In genomic region chr21:46096997-46097825, GRCh38 we compare ENCODE assay signal across 1 cellular context.
TF ChIP-seq lines count a peak whose summit lies in the region.

No MANE protein-coding gene starts in this region.

TF ChIP-seq in GM23338, 12 proteins besides CTCF, POLR2A, EP300 and RAD21 (continued from another document):
- TF ChIP-seq, protein P1, sequence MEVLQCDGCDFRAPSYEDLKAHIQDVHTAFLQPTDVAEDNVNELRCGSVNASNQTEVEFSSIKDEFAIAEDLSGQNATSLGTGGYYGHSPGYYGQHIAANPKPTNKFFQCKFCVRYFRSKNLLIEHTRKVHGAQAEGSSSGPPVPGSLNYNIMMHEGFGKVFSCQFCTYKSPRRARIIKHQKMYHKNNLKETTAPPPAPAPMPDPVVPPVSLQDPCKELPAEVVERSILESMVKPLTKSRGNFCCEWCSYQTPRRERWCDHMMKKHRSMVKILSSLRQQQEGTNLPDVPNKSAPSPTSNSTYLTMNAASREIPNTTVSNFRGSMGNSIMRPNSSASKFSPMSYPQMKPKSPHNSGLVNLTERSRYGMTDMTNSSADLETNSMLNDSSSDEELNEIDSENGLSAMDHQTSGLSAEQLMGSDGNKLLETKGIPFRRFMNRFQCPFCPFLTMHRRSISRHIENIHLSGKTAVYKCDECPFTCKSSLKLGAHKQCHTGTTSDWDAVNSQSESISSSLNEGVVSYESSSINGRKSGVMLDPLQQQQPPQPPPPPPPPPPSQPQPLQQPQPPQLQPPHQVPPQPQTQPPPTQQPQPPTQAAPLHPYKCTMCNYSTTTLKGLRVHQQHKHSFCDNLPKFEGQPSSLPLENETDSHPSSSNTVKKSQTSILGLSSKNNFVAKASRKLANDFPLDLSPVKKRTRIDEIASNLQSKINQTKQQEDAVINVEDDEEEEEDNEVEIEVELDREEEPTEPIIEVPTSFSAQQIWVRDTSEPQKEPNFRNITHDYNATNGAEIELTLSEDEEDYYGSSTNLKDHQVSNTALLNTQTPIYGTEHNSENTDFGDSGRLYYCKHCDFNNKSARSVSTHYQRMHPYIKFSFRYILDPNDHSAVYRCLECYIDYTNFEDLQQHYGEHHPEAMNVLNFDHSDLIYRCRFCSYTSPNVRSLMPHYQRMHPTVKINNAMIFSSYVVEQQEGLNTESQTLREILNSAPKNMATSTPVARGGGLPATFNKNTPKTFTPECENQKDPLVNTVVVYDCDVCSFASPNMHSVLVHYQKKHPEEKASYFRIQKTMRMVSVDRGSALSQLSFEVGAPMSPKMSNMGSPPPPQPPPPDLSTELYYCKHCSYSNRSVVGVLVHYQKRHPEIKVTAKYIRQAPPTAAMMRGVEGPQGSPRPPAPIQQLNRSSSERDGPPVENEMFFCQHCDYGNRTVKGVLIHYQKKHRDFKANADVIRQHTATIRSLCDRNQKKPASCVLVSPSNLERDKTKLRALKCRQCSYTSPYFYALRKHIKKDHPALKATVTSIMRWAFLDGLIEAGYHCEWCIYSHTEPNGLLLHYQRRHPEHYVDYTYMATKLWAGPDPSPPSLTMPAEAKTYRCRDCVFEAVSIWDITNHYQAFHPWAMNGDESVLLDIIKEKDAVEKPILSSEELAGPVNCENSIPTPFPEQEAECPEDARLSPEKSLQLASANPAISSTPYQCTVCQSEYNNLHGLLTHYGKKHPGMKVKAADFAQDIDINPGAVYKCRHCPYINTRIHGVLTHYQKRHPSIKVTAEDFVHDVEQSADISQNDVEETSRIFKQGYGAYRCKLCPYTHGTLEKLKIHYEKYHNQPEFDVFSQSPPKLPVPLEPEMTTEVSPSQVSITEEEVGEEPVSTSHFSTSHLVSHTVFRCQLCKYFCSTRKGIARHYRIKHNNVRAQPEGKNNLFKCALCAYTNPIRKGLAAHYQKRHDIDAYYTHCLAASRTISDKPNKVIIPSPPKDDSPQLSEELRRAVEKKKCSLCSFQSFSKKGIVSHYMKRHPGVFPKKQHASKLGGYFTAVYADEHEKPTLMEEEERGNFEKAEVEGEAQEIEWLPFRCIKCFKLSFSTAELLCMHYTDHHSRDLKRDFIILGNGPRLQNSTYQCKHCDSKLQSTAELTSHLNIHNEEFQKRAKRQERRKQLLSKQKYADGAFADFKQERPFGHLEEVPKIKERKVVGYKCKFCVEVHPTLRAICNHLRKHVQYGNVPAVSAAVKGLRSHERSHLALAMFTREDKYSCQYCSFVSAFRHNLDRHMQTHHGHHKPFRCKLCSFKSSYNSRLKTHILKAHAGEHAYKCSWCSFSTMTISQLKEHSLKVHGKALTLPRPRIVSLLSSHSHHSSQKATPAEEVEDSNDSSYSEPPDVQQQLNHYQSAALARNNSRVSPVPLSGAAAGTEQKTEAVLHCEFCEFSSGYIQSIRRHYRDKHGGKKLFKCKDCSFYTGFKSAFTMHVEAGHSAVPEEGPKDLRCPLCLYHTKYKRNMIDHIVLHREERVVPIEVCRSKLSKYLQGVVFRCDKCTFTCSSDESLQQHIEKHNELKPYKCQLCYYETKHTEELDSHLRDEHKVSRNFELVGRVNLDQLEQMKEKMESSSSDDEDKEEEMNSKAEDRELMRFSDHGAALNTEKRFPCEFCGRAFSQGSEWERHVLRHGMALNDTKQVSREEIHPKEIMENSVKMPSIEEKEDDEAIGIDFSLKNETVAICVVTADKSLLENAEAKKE (CRISPR knock-in tag; IDR thresholded peaks at IDR 0.05), result no peak
- TF ChIP-seq ZNF331 (CRISPR knock-in tag; IDR thresholded peaks at IDR 0.05; ENCODE audit: low read depth) (no peak), JUNB (IDR thresholded peaks at IDR 0.05; ENCODE audit: unreplicated experiment) (no peak), NANOG (IDR thresholded peaks at IDR 0.05; ENCODE audit: borderline replicate concordance) (no peak), STAT1 (IDR thresholded peaks at IDR 0.05; ENCODE audit: unreplicated experiment) (no peak), EZH2phosphoT487 (IDR thresholded peaks at IDR 0.05; ENCODE audit: unreplicated experiment) (no peak), REST (IDR thresholded peaks at IDR 0.05; ENCODE audit: unreplicated experiment) (no peak), CREB1 (CRISPR knock-in tag; IDR thresholded peaks at IDR 0.05; ENCODE audit: low read depth) (no peak), ETS1 (IDR thresholded peaks at IDR 0.05) (no peak), ZNF114 (CRISPR knock-in tag; IDR thresholded peaks at IDR 0.05) (no peak)
